ENCODE assay signal across 2 cellular contexts in genomic region chr4:1652088-1652487, GRCh38.
TF ChIP-seq lines count a peak whose summit lies in the region.

No MANE protein-coding gene starts in this region.

TF ChIP-seq in HEK293, 187 proteins besides CTCF, POLR2A, EP300 and RAD21 (continued from another document):
- TF ChIP-seq, protein P1, sequence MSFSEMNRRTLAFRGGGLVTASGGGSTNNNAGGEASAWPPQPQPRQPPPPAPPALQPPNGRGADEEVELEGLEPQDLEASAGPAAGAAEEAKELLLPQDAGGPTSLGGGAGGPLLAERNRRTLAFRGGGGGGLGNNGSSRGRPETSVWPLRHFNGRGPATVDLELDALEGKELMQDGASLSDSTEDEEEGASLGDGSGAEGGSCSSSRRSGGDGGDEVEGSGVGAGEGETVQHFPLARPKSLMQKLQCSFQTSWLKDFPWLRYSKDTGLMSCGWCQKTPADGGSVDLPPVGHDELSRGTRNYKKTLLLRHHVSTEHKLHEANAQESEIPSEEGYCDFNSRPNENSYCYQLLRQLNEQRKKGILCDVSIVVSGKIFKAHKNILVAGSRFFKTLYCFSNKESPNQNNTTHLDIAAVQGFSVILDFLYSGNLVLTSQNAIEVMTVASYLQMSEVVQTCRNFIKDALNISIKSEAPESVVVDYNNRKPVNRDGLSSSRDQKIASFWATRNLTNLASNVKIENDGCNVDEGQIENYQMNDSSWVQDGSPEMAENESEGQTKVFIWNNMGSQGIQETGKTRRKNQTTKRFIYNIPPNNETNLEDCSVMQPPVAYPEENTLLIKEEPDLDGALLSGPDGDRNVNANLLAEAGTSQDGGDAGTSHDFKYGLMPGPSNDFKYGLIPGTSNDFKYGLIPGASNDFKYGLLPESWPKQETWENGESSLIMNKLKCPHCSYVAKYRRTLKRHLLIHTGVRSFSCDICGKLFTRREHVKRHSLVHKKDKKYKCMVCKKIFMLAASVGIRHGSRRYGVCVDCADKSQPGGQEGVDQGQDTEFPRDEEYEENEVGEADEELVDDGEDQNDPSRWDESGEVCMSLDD (tag by site-specific recombination; IDR thresholded peaks at IDR 0.05) = no peak
- TF ChIP-seq ZNF776 (tag by site-specific recombination; IDR thresholded peaks at IDR 0.05; ENCODE audit: borderline replicate concordance) (0 out of 2 replicates have a peak, but pooled peaks have one; percentile 5), ZNF18 (tag by site-specific recombination; IDR thresholded peaks at IDR 0.05) (peak; percentile 93), ZBTB48 (tag by site-specific recombination; IDR thresholded peaks at IDR 0.05) (0 out of 2 replicates have a peak, but pooled peaks have one; percentile 3), ZNF785 (tag by site-specific recombination; IDR thresholded peaks at IDR 0.05) (0 out of 2 replicates have a peak, but pooled peaks have one; percentile 13), ZNF529 (tag by site-specific recombination; IDR thresholded peaks at IDR 0.05; ENCODE audit: insufficient replicate concordance) (no peak), KLF10 (tag by site-specific recombination; IDR thresholded peaks at IDR 0.05) (no peak)
- TF ChIP-seq, protein P2, sequence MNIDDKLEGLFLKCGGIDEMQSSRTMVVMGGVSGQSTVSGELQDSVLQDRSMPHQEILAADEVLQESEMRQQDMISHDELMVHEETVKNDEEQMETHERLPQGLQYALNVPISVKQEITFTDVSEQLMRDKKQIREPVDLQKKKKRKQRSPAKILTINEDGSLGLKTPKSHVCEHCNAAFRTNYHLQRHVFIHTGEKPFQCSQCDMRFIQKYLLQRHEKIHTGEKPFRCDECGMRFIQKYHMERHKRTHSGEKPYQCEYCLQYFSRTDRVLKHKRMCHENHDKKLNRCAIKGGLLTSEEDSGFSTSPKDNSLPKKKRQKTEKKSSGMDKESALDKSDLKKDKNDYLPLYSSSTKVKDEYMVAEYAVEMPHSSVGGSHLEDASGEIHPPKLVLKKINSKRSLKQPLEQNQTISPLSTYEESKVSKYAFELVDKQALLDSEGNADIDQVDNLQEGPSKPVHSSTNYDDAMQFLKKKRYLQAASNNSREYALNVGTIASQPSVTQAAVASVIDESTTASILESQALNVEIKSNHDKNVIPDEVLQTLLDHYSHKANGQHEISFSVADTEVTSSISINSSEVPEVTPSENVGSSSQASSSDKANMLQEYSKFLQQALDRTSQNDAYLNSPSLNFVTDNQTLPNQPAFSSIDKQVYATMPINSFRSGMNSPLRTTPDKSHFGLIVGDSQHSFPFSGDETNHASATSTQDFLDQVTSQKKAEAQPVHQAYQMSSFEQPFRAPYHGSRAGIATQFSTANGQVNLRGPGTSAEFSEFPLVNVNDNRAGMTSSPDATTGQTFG (tag by site-specific recombination; IDR thresholded peaks at IDR 0.05; ENCODE audit: borderline replicate concordance) = peak; percentile 17; the same call in 1 of the 2 replicates

TF ChIP-seq in K562, 482 proteins besides CTCF, POLR2A, EP300 and RAD21 (continued from another document):
- TF ChIP-seq, protein P3, sequence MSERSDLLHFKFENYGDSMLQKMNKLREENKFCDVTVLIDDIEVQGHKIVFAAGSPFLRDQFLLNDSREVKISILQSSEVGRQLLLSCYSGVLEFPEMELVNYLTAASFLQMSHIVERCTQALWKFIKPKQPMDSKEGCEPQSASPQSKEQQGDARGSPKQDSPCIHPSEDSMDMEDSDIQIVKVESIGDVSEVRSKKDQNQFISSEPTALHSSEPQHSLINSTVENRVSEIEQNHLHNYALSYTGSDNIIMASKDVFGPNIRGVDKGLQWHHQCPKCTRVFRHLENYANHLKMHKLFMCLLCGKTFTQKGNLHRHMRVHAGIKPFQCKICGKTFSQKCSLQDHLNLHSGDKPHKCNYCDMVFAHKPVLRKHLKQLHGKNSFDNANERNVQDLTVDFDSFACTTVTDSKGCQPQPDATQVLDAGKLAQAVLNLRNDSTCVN (CRISPR knock-in tag; IDR thresholded peaks at IDR 0.05) = no peak
- TF ChIP-seq ZSCAN32 (CRISPR knock-in tag; IDR thresholded peaks at IDR 0.05) (no peak), ID3 (CRISPR knock-in tag; IDR thresholded peaks at IDR 0.05) (no peak), ID3 (tag; IDR thresholded peaks at IDR 0.05) (no peak), SAFB2 (IDR thresholded peaks at IDR 0.05; ENCODE audit: borderline replicate concordance, low read depth, low read length, severe bottlenecking) (no peak), CBX1 (IDR thresholded peaks at IDR 0.05; ENCODE audit: low read depth) (0 out of 2 replicates have a peak, but pooled peaks have one; percentile 33), MAX (CRISPR knock-in tag; IDR thresholded peaks at IDR 0.05) (peak; percentile 6; the same call in 1 of the 2 replicates), PHF20 (IDR thresholded peaks at IDR 0.05; ENCODE audit: partially characterized antibody) (peak; percentile 38), XRCC4 (IDR thresholded peaks at IDR 0.05; ENCODE audit: extremely low read depth, insufficient read depth, insufficient read length) (no peak), MCM7 (IDR thresholded peaks at IDR 0.05) (no peak), NFE2L1 (tag; IDR thresholded peaks at IDR 0.05; ENCODE audit: borderline replicate concordance, low read depth) (no peak), TRIM28 (IDR thresholded peaks at IDR 0.05) (no peak), C11orf30 (IDR thresholded peaks at IDR 0.05; ENCODE audit: low read depth) (no peak), HOXB6 (CRISPR knock-in tag; IDR thresholded peaks at IDR 0.05; ENCODE audit: borderline replicate concordance) (no peak), NCOA6 (IDR thresholded peaks at IDR 0.05) (no peak), ELF1 (tag; IDR thresholded peaks at IDR 0.05) (no peak), POLR3G (IDR thresholded peaks at IDR 0.05; ENCODE audit: extremely low read depth, insufficient read length, insufficient replicate concordance) (no peak), CBX3 (IDR thresholded peaks at IDR 0.05; ENCODE audit: borderline replicate concordance in 1 of 2, low read length in 2 of 2) (0 out of 3 replicates have a peak, but pooled peaks of 1 of the 2 experiments have one; percentile 32), MYBL2 (IDR thresholded peaks at IDR 0.05; ENCODE audit: low read depth) (no peak), MYBL2 (CRISPR knock-in tag; IDR thresholded peaks at IDR 0.05; ENCODE audit: borderline replicate concordance) (no peak), SP2 (IDR thresholded peaks at IDR 0.05; ENCODE audit: extremely low read depth, low read depth, low read length, poor library complexity, severe bottlenecking) (no peak)
- TF ChIP-seq, protein P4, sequence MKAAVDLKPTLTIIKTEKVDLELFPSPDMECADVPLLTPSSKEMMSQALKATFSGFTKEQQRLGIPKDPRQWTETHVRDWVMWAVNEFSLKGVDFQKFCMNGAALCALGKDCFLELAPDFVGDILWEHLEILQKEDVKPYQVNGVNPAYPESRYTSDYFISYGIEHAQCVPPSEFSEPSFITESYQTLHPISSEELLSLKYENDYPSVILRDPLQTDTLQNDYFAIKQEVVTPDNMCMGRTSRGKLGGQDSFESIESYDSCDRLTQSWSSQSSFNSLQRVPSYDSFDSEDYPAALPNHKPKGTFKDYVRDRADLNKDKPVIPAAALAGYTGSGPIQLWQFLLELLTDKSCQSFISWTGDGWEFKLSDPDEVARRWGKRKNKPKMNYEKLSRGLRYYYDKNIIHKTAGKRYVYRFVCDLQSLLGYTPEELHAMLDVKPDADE (conservative IDR thresholded peaks at IDR 0.05; ENCODE audit: control insufficient read depth, low read depth, low read length) = no peak
- TF ChIP-seq, protein P5, sequence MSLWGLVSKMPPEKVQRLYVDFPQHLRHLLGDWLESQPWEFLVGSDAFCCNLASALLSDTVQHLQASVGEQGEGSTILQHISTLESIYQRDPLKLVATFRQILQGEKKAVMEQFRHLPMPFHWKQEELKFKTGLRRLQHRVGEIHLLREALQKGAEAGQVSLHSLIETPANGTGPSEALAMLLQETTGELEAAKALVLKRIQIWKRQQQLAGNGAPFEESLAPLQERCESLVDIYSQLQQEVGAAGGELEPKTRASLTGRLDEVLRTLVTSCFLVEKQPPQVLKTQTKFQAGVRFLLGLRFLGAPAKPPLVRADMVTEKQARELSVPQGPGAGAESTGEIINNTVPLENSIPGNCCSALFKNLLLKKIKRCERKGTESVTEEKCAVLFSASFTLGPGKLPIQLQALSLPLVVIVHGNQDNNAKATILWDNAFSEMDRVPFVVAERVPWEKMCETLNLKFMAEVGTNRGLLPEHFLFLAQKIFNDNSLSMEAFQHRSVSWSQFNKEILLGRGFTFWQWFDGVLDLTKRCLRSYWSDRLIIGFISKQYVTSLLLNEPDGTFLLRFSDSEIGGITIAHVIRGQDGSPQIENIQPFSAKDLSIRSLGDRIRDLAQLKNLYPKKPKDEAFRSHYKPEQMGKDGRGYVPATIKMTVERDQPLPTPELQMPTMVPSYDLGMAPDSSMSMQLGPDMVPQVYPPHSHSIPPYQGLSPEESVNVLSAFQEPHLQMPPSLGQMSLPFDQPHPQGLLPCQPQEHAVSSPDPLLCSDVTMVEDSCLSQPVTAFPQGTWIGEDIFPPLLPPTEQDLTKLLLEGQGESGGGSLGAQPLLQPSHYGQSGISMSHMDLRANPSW (CRISPR knock-in tag; IDR thresholded peaks at IDR 0.05) = no peak
- TF ChIP-seq, protein P6, sequence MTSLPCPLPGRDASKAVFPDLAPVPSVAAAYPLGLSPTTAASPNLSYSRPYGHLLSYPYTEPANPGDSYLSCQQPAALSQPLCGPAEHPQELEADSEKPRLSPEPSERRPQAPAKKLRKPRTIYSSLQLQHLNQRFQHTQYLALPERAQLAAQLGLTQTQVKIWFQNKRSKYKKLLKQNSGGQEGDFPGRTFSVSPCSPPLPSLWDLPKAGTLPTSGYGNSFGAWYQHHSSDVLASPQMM (CRISPR knock-in tag; IDR thresholded peaks at IDR 0.05) = no peak
TF ChIP-seq in K562: peak in this region for 4.
